In genomic region chr1:53469373-53469772, GRCh38 we compare ENCODE assay signal across 22 cellular contexts. TPM values are rescaled to one million over a fixed set of nuclear protein-coding genes. Genes with fewer than 3 reads are reported as not detected.
"Had no signal": no experiment of that assay in that cellular context is flagged by ENCODE, and none has a peak within 500 bp of the region (broad histone marks: within the 10 kb centered on the region; RNA-seq: fewer than 3 reads in every experiment).

No MANE protein-coding gene starts in this region.

- DNase-seq: activated CD4-positive, alpha-beta memory T cell treated with anti-CD3 and anti-CD28 coated beads, Interleukin-2, amount 10 ng/mL, durations not matched to agents 7 days and 5 days; activated CD4-positive, alpha-beta T cell treated with anti-CD3 and anti-CD28 coated beads for 1 hour; activated CD4-positive, alpha-beta T cell treated with anti-CD3 and anti-CD28 coated beads, Interleukin-2, amount 10 ng/mL, durations not matched to agents 7 days and 5 days; activated naive CD8-positive, alpha-beta T cell treated with anti-CD3 and anti-CD28 coated beads, Interleukin-2, amount 50 U/mL, for 24 hours; activated T-cell treated with anti-CD3 and anti-CD28 coated beads, Interleukin-2, amount 50 U/mL, for 48 hours; effector memory CD4-positive, alpha-beta T cell; stimulated activated CD4-positive, alpha-beta T cell treated with anti-CD3 and anti-CD28 coated beads, Interleukin-4, amount 100 ng/mL, for 24 hours; T-helper 1 cell had no signal

- ATAC-seq: activated naive CD8-positive, alpha-beta T cell treated with anti-CD3 and anti-CD28 coated beads, Interleukin-2, amount 50 U/mL, for 24 hours; natural killer cell treated with Interleukin-12 subunit alpha and Interleukin-12 subunit beta and Interleukin-15 and Interleukin-18, amount 100 ng/mL, for 72 hours; stimulated activated effector memory CD8-positive, alpha-beta T cell treated with anti-CD3 and anti-CD28 coated beads, Interleukin-12 subunit alpha, Interleukin-12 subunit beta, amount 100 ng/mL, for 72 hours had no signal

- H3K27ac ChIP-seq: colonic mucosa, dorsolateral prefrontal cortex, gastrocnemius medialis, left ventricle myocardium inferior, skin epidermis, uterus had no signal

- H3K27me3 ChIP-seq: colonic mucosa, dorsolateral prefrontal cortex, uterus had no signal

- H3K36me3 ChIP-seq: colonic mucosa, gastrocnemius medialis, left ventricle myocardium inferior, uterus had no signal

- H3K4me1 ChIP-seq: colonic mucosa, gastrocnemius medialis had no signal

- H3K9me3 ChIP-seq: colonic mucosa, gastrocnemius medialis, left ventricle myocardium inferior, uterus had no signal

- H3K4me3 ChIP-seq: colonic mucosa, gastrocnemius medialis, left ventricle myocardium inferior, lung, skin epidermis, uterus had no signal

RNA-seq across cellular contexts. Expression of gene DMRTB1, which starts 10.2 kb away (rescaled TPM):
- total RNA-seq: activated CD4-positive, alpha-beta memory T cell treated with anti-CD3 and anti-CD28 coated beads, Interleukin-2, amount 10 ng/mL, durations not matched to agents 7 days and 5 days; activated T-helper 2 cell treated with anti-CD3 and anti-CD28 coated beads, Interferon-gamma antibody, Interleukin-2, Interleukin-4, amounts not matched to agents 10 μg/mL and 5 μg/mL and 100 μg/mL, durations not matched to agents 14 hours and 24 hours and 36 hours; colonic mucosa; gastrocnemius medialis; left ventricle myocardium inferior; lung; mononuclear cell; natural killer cell treated with Interleukin-12 subunit alpha and Interleukin-12 subunit beta and Interleukin-15 and Interleukin-18, amount 100 ng/mL, for 72 hours; osteoblast; posterior vena cava; sciatic nerve; uterus had no signal
- polyA plus RNA-seq: lung had no signal
